ENCODE assay signal across 1 cellular context in the genomic region with DNA sequence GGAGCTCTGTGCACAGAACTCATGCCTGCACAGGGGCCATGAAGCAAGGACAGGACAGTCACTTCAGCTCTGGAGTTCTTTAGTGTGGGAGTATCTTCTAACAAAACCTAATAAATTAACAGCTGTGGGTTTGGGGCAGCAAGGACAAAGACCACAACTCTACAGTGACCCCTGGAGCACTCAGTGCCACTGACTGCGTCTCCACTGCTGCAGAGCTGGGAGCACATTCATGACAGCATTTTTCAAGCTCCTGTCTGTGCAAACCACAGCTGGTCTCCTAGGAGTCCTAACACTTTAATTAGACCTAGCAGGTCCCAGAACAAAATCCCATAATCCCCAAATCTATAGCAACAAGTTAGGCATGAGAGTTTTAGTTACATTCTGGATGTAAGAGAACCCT.
TF ChIP-seq lines count a peak whose summit lies in the region.

No MANE protein-coding gene starts in this region.

TF ChIP-seq in HepG2, 621 proteins besides CTCF, POLR2A, EP300 and RAD21 (continued from another document):
- TF ChIP-seq, protein P1, sequence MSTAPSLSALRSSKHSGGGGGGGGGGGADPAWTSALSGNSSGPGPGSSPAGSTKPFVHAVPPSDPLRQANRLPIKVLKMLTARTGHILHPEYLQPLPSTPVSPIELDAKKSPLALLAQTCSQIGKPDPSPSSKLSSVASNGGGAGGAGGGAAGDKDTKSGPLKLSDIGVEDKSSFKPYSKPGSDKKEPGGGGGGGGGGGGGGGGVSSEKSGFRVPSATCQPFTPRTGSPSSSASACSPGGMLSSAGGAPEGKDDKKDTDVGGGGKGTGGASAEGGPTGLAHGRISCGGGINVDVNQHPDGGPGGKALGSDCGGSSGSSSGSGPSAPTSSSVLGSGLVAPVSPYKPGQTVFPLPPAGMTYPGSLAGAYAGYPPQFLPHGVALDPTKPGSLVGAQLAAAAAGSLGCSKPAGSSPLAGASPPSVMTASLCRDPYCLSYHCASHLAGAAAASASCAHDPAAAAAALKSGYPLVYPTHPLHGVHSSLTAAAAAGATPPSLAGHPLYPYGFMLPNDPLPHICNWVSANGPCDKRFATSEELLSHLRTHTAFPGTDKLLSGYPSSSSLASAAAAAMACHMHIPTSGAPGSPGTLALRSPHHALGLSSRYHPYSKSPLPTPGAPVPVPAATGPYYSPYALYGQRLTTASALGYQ (CRISPR knock-in tag; IDR thresholded peaks at IDR 0.05): no peak
- TF ChIP-seq, protein P2, sequence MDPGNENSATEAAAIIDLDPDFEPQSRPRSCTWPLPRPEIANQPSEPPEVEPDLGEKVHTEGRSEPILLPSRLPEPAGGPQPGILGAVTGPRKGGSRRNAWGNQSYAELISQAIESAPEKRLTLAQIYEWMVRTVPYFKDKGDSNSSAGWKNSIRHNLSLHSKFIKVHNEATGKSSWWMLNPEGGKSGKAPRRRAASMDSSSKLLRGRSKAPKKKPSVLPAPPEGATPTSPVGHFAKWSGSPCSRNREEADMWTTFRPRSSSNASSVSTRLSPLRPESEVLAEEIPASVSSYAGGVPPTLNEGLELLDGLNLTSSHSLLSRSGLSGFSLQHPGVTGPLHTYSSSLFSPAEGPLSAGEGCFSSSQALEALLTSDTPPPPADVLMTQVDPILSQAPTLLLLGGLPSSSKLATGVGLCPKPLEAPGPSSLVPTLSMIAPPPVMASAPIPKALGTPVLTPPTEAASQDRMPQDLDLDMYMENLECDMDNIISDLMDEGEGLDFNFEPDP (CRISPR knock-in tag; conservative IDR thresholded peaks at IDR 0.05): no peak
- TF ChIP-seq ZNF703 (CRISPR knock-in tag; IDR thresholded peaks at IDR 0.05; ENCODE audit: borderline replicate concordance): no peak
- no peak for TF ChIP-seq TRIM24 (CRISPR knock-in tag; IDR thresholded peaks at IDR 0.05)
- no peak for TF ChIP-seq ZNF556 (CRISPR knock-in tag; IDR thresholded peaks at IDR 0.05; ENCODE audit: borderline replicate concordance)
